Comparison of ENCODE assay signal across 8 cellular contexts in genomic region chr21:15483138-15483780, GRCh38.
A peak's percentile ranks its signal among the peaks of the same experiment; 100 is the strongest.
DNase-seq lines count a peak whose midpoint lies in the region; ATAC-seq and TF ChIP-seq lines count a peak whose summit lies in the region.

No MANE protein-coding gene starts in this region.

- peak overlapping the region; percentile 47 to 77 (median 48) for H3K27ac Mint-ChIP-seq in nephron

- no TSS peak for BruUV-seq in OCI-LY7 (replicated peaks; lab: Mats Ljungman, UMichigan)

- H3K79me2 ChIP-seq in OCI-LY7 (ENCODE audit: insufficient read depth, low read depth, low read length), result no peaks in the 10 kb centered on the region

- peaks cover 20% of the 10 kb centered on the region for H3K4me1 Mint-ChIP-seq in nephron

- POLR2A ChIA-PET in OCI-LY7 (lab: Charles Lee), result interaction anchor here (0.6 to 0.8 kb wide), 3 partner anchors 10 to 1412 kb away, joined by 3 read pairs; no protein-coding TSS in a partner anchor

- no peaks in the 10 kb centered on the region for H3K9me2 ChIP-seq in OCI-LY7 (ENCODE audit: insufficient read depth, low read length)

- H3K4me1 ChIP-seq in OCI-LY7 (ENCODE audit: insufficient read depth, low read length, poor library complexity, severe bottlenecking), result no peaks in the 10 kb centered on the region

- peaks cover 5% of the 10 kb centered on the region for H3K27me3 Mint-ChIP-seq in nephron (ENCODE audit: low read depth)

- H3K36me3 ChIP-seq in OCI-LY7 (ENCODE audit: insufficient read depth, low read length), result no peaks in the 10 kb centered on the region

- no peak overlapping the region for H3K4me3 ChIP-seq in OCI-LY7 (ENCODE audit: low read depth, low read length, poor library complexity, severe bottlenecking)

- DNase-seq in DMS79 (lab: John Stamatoyannopoulos, UW) (peak; percentile 5), HUDEP-2 (lab: John Stamatoyannopoulos, UW; ENCODE audit: unreplicated experiment in 76 of 76) (peak in 75 of 76 experiments; percentile 3 to 92 (median 69)), OCI-LY7 (ENCODE audit: low spot score) (peak; percentile 79), fibroblast of gingiva (ENCODE audit: low read depth) (peak; percentile 82)
- peak; percentile 73 for DNase-seq in activated T-cell treated with anti-CD3 and anti-CD28 coated beads, Interleukin-2, amount 50 U/mL, for 1 hour
- DNase-seq in stimulated activated naive CD4-positive, alpha-beta T cell treated with Interleukin-2 at 50 U/mL for 16 hours (lab: John Stamatoyannopoulos, UW), result peak; percentile 63

- peak; percentile 99 for ATAC-seq in GM21529 (IDR thresholded peaks at IDR 0.05; ENCODE audit: unreplicated experiment)

- H3K4me3 Mint-ChIP-seq in nephron, result no peak overlapping the region

- no peak overlapping the region for H3K27ac ChIP-seq in OCI-LY7 (ENCODE audit: low read depth, low read length, poor library complexity, severe bottlenecking)

- no peaks in the 10 kb centered on the region for H3K9me3 Mint-ChIP-seq in nephron

- no peaks in the 10 kb centered on the region for H3K36me3 Mint-ChIP-seq in nephron (ENCODE audit: low read depth)

- H3K4me2 ChIP-seq in OCI-LY7 (ENCODE audit: low read length), result no peak overlapping the region

- intact Hi-C loops in OCI-LY7 (cut with micrococcal nuclease; ENCODE audit: unreplicated experiment), result loop anchor here (2.0 kb wide), 1 partner anchor 110 kb away; no protein-coding TSS in a partner anchor

- no peaks in the 10 kb centered on the region for H4K20me1 ChIP-seq in OCI-LY7 (ENCODE audit: insufficient read depth, low read length)

- CTCF ChIA-PET in OCI-LY7 (lab: Charles Lee; ENCODE audit: unreplicated experiment), result interaction anchor here (0.7 kb wide), 1 partner anchor 70 kb away, joined by 3 read pairs; no protein-coding TSS in a partner anchor

- H2AFZ ChIP-seq in OCI-LY7 (ENCODE audit: low read length), result peak overlapping the region; percentile 40

- H3K9me3 ChIP-seq in OCI-LY7 (ENCODE audit: low read length), result no peaks in the 10 kb centered on the region

- TF ChIP-seq CTCF in OCI-LY7 (conservative IDR thresholded peaks at IDR 0.05; ENCODE audit: low read length) (peak; percentile 91), nephron (IDR thresholded peaks at IDR 0.05; ENCODE audit: unreplicated experiment in 3 of 3) (peak; percentile 91 to 93 (median 93))

Comparison
In these comparisons a context has a peak if more than half of its experiments do, and no peak if none do; other contexts are left out.
1. DNase-seq: peak in every context shown above with its lines; median percentile 82 in fibroblast of gingiva; 79 in OCI-LY7; 73 in activated T-cell treated with anti-CD3 and anti-CD28 coated beads, Interleukin-2, amount 50 U/mL, for 1 hour; 69 in HUDEP-2; 63 in stimulated activated naive CD4-positive, alpha-beta T cell treated with Interleukin-2 at 50 U/mL for 16 hours; 5 in DMS79.